ENCODE assay signal across 16 cellular contexts in the genomic region with DNA sequence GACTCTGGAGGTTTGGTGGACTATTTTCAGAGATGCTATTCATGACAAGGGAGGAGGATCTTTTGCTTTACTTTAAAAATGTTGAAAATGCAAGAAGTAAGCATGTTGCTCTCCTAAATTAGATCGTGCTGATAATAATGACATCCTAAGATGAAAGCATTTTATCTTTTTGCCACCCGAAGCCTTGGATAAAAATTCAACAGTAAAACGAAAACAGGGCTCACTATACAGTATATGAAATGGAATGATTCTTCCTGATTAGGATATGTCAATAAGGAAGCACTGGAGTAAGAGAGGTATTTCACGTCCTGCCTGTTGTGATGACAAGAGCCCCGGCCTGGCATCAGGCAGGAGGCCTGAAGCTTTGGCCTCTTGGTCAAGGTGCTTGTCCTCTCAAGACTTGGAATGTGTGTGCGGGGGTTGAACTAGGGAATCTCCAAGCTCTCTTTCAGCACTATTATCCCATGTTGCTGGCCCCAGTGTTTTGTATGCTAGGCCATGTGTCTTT.
"Had no signal": no experiment of that assay in that cellular context is flagged by ENCODE, and none has a peak within 500 bp of the region (broad histone marks: within the 10 kb centered on the region; RNA-seq: fewer than 3 reads in every experiment).

No MANE protein-coding gene starts in this region.

- H3K27ac ChIP-seq: heart left ventricle, uterus had no signal

- H3K27ac Mint-ChIP-seq: naive thymus-derived CD8-positive, alpha-beta T cell had no signal

- H3K4me2 ChIP-seq: smooth muscle cell had no signal

- H3K9me3 ChIP-seq: heart left ventricle, uterus had no signal

- H3K4me3 Mint-ChIP-seq: naive thymus-derived CD8-positive, alpha-beta T cell; neural crest cell had no signal

- H3K4me1 ChIP-seq: heart left ventricle, uterus had no signal

- DNase-seq: effector memory CD4-positive, alpha-beta T cell; heart left ventricle; hippocampal formation; mesendoderm; naive thymus-derived CD8-positive, alpha-beta T cell; posterior cingulate gyrus; right cardiac atrium; stimulated activated CD4-positive, alpha-beta T cell treated with anti-CD3 and anti-CD28 coated beads, Interleukin-2, amount 100 ng/mL, for 48 hours; stimulated activated naive CD4-positive, alpha-beta T cell treated with Interleukin-2 at 50 U/mL for 16 hours; trophoblast cell; uterus had no signal

- FAIRE-seq: endometrium, frontal cortex had no signal

- ATAC-seq: esophagus mucosa; heart left ventricle; naive thymus-derived CD8-positive, alpha-beta T cell; right cardiac atrium had no signal

- H3K27me3 ChIP-seq: uterus had no signal

- H3K4me1 Mint-ChIP-seq: neural crest cell had no signal

- H3K36me3 ChIP-seq: heart left ventricle, uterus had no signal

- H3K4me3 ChIP-seq: heart left ventricle, smooth muscle cell, uterus had no signal
